ENCODE assay signal across 1 cellular context in the genomic region with DNA sequence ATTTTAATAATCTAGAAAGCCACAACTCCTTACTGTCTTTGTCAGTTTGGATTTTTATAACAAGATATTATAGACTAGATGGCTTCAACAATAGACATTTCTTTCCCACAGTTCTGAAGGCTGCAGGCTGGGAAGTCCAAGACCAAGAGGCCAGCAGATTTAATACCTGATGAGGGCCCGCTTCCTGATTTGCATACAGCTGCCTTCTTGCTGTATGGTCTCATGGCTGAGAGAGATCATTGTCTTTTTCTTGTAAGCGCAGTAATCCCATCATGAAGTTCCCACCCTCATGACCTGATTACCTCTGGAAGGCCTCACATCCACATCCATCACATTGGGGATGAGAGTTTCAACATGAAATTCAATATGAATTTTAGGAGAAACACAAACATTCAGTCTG.
TF ChIP-seq lines count a peak whose summit lies in the region.

No MANE protein-coding gene starts in this region.

TF ChIP-seq in GM23338, 12 proteins besides CTCF, POLR2A, EP300 and RAD21 (continued from another document):
- TF ChIP-seq, protein P1, sequence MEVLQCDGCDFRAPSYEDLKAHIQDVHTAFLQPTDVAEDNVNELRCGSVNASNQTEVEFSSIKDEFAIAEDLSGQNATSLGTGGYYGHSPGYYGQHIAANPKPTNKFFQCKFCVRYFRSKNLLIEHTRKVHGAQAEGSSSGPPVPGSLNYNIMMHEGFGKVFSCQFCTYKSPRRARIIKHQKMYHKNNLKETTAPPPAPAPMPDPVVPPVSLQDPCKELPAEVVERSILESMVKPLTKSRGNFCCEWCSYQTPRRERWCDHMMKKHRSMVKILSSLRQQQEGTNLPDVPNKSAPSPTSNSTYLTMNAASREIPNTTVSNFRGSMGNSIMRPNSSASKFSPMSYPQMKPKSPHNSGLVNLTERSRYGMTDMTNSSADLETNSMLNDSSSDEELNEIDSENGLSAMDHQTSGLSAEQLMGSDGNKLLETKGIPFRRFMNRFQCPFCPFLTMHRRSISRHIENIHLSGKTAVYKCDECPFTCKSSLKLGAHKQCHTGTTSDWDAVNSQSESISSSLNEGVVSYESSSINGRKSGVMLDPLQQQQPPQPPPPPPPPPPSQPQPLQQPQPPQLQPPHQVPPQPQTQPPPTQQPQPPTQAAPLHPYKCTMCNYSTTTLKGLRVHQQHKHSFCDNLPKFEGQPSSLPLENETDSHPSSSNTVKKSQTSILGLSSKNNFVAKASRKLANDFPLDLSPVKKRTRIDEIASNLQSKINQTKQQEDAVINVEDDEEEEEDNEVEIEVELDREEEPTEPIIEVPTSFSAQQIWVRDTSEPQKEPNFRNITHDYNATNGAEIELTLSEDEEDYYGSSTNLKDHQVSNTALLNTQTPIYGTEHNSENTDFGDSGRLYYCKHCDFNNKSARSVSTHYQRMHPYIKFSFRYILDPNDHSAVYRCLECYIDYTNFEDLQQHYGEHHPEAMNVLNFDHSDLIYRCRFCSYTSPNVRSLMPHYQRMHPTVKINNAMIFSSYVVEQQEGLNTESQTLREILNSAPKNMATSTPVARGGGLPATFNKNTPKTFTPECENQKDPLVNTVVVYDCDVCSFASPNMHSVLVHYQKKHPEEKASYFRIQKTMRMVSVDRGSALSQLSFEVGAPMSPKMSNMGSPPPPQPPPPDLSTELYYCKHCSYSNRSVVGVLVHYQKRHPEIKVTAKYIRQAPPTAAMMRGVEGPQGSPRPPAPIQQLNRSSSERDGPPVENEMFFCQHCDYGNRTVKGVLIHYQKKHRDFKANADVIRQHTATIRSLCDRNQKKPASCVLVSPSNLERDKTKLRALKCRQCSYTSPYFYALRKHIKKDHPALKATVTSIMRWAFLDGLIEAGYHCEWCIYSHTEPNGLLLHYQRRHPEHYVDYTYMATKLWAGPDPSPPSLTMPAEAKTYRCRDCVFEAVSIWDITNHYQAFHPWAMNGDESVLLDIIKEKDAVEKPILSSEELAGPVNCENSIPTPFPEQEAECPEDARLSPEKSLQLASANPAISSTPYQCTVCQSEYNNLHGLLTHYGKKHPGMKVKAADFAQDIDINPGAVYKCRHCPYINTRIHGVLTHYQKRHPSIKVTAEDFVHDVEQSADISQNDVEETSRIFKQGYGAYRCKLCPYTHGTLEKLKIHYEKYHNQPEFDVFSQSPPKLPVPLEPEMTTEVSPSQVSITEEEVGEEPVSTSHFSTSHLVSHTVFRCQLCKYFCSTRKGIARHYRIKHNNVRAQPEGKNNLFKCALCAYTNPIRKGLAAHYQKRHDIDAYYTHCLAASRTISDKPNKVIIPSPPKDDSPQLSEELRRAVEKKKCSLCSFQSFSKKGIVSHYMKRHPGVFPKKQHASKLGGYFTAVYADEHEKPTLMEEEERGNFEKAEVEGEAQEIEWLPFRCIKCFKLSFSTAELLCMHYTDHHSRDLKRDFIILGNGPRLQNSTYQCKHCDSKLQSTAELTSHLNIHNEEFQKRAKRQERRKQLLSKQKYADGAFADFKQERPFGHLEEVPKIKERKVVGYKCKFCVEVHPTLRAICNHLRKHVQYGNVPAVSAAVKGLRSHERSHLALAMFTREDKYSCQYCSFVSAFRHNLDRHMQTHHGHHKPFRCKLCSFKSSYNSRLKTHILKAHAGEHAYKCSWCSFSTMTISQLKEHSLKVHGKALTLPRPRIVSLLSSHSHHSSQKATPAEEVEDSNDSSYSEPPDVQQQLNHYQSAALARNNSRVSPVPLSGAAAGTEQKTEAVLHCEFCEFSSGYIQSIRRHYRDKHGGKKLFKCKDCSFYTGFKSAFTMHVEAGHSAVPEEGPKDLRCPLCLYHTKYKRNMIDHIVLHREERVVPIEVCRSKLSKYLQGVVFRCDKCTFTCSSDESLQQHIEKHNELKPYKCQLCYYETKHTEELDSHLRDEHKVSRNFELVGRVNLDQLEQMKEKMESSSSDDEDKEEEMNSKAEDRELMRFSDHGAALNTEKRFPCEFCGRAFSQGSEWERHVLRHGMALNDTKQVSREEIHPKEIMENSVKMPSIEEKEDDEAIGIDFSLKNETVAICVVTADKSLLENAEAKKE (CRISPR knock-in tag; IDR thresholded peaks at IDR 0.05) = no peak
